Comparison of ENCODE assay signal across 19 cellular contexts in the genomic region with DNA sequence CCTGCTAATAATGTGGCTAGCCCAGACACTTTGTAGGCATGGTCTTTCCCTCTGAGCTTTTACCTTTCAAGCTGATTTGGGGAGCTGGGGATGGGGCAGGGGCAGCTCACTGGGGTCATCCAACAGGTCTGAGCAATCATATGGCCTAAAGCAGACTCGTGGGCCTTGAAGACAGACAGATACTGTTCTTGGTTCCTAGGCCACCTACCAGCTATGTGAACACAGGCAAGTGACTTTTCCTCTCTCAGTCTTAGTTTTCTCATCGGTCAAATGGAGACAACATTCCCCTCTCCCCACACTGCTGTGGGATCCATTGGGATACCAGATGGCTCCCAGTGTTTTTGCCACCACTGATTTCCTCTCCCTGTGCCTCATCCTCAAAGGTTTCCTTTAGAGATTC.
"Had no signal": no experiment of that assay in that cellular context is flagged by ENCODE, and none has a peak within 500 bp of the region (broad histone marks: within the 10 kb centered on the region; RNA-seq: fewer than 3 reads in every experiment).

No MANE protein-coding gene starts in this region.

- H3K4me1 Mint-ChIP-seq: immature natural killer cell, mesothelial cell of epicardium had no signal

- H3K4me1 ChIP-seq: colonic mucosa, esophagus muscularis mucosa, foreskin keratinocyte, gastroesophageal sphincter, heart left ventricle, left lung, lower lobe of right lung had no signal

- H3K4me3 Mint-ChIP-seq: immature natural killer cell, mesothelial cell of epicardium had no signal

- H3K27ac Mint-ChIP-seq: immature natural killer cell, mesothelial cell of epicardium had no signal

- H3K27ac ChIP-seq: colonic mucosa, dorsolateral prefrontal cortex, esophagus muscularis mucosa, foreskin keratinocyte, gastroesophageal sphincter, heart left ventricle, hepatocyte, left lung, lower lobe of right lung had no signal

- H3K9me3 ChIP-seq: colonic mucosa, esophagus muscularis mucosa, gastroesophageal sphincter, heart left ventricle, left lung, lower lobe of right lung, mucosa of descending colon had no signal

- H3K4me3 ChIP-seq: colonic mucosa, dorsolateral prefrontal cortex, esophagus muscularis mucosa, gastroesophageal sphincter, heart left ventricle, hepatocyte, left lung, lower lobe of right lung, mucosa of descending colon had no signal

- H3K36me3 ChIP-seq: colonic mucosa, esophagus muscularis mucosa, gastroesophageal sphincter, heart left ventricle, left lung, lower lobe of right lung had no signal

- H3K9me3 Mint-ChIP-seq: immature natural killer cell, mesothelial cell of epicardium had no signal

- DNase-seq: colonic mucosa; dermis blood vessel endothelial cell; dorsolateral prefrontal cortex; effector CD4-positive, alpha-beta T cell; effector memory CD4-positive, alpha-beta T cell; foreskin keratinocyte; heart left ventricle; hypothalamus; immature natural killer cell; left cardiac atrium; left lung; left ventricle myocardium superior; lower lobe of right lung; mesenchymal stem cell; mucosa of descending colon had no signal

- H3K36me3 Mint-ChIP-seq: immature natural killer cell, mesothelial cell of epicardium had no signal

- H3K27me3 ChIP-seq: colonic mucosa, dorsolateral prefrontal cortex, esophagus muscularis mucosa, foreskin keratinocyte, hepatocyte had no signal
